1 cellular context compared by ENCODE assay signal in the genomic region with DNA sequence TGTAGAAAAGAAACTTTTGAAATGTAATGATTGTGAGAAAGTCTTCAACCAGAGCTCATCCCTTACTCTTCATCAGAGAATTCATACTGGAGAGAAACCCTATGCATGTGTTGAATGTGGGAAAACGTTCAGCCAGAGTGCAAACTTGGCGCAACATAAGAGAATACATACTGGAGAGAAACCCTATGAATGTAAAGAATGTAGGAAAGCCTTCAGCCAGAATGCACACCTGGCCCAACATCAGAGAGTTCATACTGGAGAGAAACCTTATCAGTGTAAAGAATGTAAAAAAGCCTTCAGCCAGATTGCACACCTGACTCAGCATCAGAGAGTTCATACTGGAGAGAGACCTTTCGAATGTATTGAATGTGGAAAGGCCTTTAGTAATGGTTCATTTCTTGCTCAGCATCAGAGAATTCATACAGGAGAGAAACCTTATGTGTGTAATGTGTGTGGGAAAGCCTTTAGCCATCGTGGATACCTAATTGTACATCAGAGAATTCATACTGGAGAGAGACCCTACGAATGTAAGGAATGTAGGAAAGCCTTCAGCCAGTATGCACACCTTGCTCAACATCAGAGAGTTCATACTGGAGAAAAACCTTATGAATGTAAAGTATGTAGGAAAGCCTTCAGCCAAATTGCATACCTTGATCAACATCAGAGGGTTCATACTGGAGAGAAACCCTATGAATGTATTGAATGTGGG.
A peak's percentile ranks its signal among the peaks of the same experiment; 100 is the strongest.
TF ChIP-seq lines count a peak whose summit lies in the region.

No MANE protein-coding gene starts in this region.

TF ChIP-seq in K562, 482 proteins besides CTCF, POLR2A, EP300 and RAD21:
- 0 out of 2 replicates have a peak, but pooled peaks have one; percentile 62 for TF ChIP-seq ZNF75A (CRISPR knock-in tag; IDR thresholded peaks at IDR 0.05)
- no peak for TF ChIP-seq FOXM1 (IDR thresholded peaks at IDR 0.05; ENCODE audit: low read depth)
- TF ChIP-seq FOXM1 (CRISPR knock-in tag; IDR thresholded peaks at IDR 0.05; ENCODE audit: low read depth) = no peak
TF ChIP-seq in K562: peak in this region for 1.
